11 cellular contexts compared by ENCODE assay signal in genomic region chr6:163338671-163339405, GRCh38.
DNase-seq lines count a peak whose midpoint lies in the region; ATAC-seq and TF ChIP-seq lines count a peak whose summit lies in the region.
"Had no signal": no experiment of that assay in that cellular context is flagged by ENCODE, and none has a peak within 500 bp of the region (broad histone marks: within the 10 kb centered on the region; RNA-seq: fewer than 3 reads in every experiment).

No MANE protein-coding gene starts in this region.

- H3K4me1 ChIP-seq in adipocyte (ENCODE audit: control insufficient read depth, insufficient read depth, low read length): peaks cover 8% of the 10 kb centered on the region
- no peaks in the 10 kb centered on the region for H3K4me1 ChIP-seq in mucosa of descending colon (ENCODE audit: low read depth)

- H3K9me3 ChIP-seq in adipocyte (ENCODE audit: control insufficient read depth, low read length) (no peaks in the 10 kb centered on the region), mucosa of descending colon (no peaks in the 10 kb centered on the region)

- ATAC-seq in Right ventricle myocardium inferior (peak; percentile 58), GM18520 (IDR thresholded peaks at IDR 0.05; ENCODE audit: unreplicated experiment) (no peak), mucosa of descending colon (no peak), GM19328 (IDR thresholded peaks at IDR 0.05; ENCODE audit: unreplicated experiment) (no peak)

- peaks cover 29% of the 10 kb centered on the region for H3K4me1 Mint-ChIP-seq in osteocyte (ENCODE audit: unreplicated experiment)

- no peak overlapping the region for H3K4me3 Mint-ChIP-seq in osteocyte (ENCODE audit: unreplicated experiment)

- peak; percentile 17 for DNase-seq in GM04504 (ENCODE audit: low read depth)
- peak; percentile 46 for DNase-seq in adipocyte (ENCODE audit: low read depth)
- no peak for DNase-seq in Right ventricle myocardium inferior (ENCODE audit: missing footprints)
- no peak for DNase-seq in osteocyte (ENCODE audit: extremely low spot score, unreplicated experiment)
- no peak for DNase-seq in mucosa of descending colon
- no peak for DNase-seq in NCI-H128 (lab: John Stamatoyannopoulos, UW; ENCODE audit: unreplicated experiment)
- DNase-seq: activated effector memory CD4-positive, alpha-beta T cell treated with anti-CD3 and anti-CD28 coated beads, Interleukin-2, amount 50 U/mL, for 16 hours; DND-41; SIG-M5 had no signal

- TF ChIP-seq CTCF in osteocyte (IDR thresholded peaks at IDR 0.05) (no peak), mucosa of descending colon (IDR thresholded peaks at IDR 0.05) (no peak)

- H3K27ac Mint-ChIP-seq in osteocyte (ENCODE audit: unreplicated experiment): peak overlapping the region; percentile 84

- no peaks in the 10 kb centered on the region for H3K27me3 ChIP-seq in adipocyte (replicated peaks; ENCODE audit: control insufficient read depth, insufficient read depth, low read length)

- H3K4me3 ChIP-seq in adipocyte (ENCODE audit: low read length) (no peak overlapping the region), mucosa of descending colon (no peak overlapping the region)

- no peaks in the 10 kb centered on the region for H3K27me3 Mint-ChIP-seq in osteocyte (ENCODE audit: unreplicated experiment)

- H3K36me3 ChIP-seq in adipocyte (ENCODE audit: control insufficient read depth, insufficient read depth, low read length, severe bottlenecking) (no peaks in the 10 kb centered on the region), mucosa of descending colon (ENCODE audit: low read depth) (no peaks in the 10 kb centered on the region)

- intact Hi-C loops in Right ventricle myocardium inferior (cut with DNase I): loop anchor here (2.0 to 5.0 kb wide), 4 partner anchors 42 to 768 kb away; no protein-coding TSS in a partner anchor
- intact Hi-C loops in mucosa of descending colon (cut with DNase I, micrococcal nuclease): no loop called here

- H3K36me3 Mint-ChIP-seq in osteocyte (ENCODE audit: unreplicated experiment): no peaks in the 10 kb centered on the region

- H3K9ac ChIP-seq in adipocyte (ENCODE audit: low read length): peak overlapping the region; percentile 5

- no peaks in the 10 kb centered on the region for H3K9me3 Mint-ChIP-seq in osteocyte (ENCODE audit: unreplicated experiment)

Comparison
In these comparisons a context has a peak if more than half of its experiments do, and no peak if none do; other contexts are left out.
1. DNase-seq: peak in GM04504 (single experiment) and adipocyte (single experiment); none in Right ventricle myocardium inferior (single experiment), osteocyte (single experiment), mucosa of descending colon (0 of 3) and NCI-H128 (single experiment).